19 cellular contexts compared by ENCODE assay signal in genomic region chr21:26106562-26106961, GRCh38.
"Had no signal": no experiment of that assay in that cellular context is flagged by ENCODE, and none has a peak within 500 bp of the region (broad histone marks: within the 10 kb centered on the region; RNA-seq: fewer than 3 reads in every experiment).

No MANE protein-coding gene starts in this region.

- H3K4me3 ChIP-seq: coronary artery, mucosa of descending colon, right atrium auricular region, skin epidermis, upper lobe of left lung had no signal

- ATAC-seq: mucosa of descending colon; naive thymus-derived CD8-positive, alpha-beta T cell had no signal

- H3K79me2 ChIP-seq: parathyroid adenoma had no signal

- H3K36me3 ChIP-seq: right atrium auricular region had no signal

- H3K4me1 ChIP-seq: parathyroid adenoma, right atrium auricular region, upper lobe of left lung had no signal

- H2AFZ ChIP-seq: parathyroid adenoma had no signal

- H3K27ac ChIP-seq: brain microvascular endothelial cell, coronary artery, neutrophil, parathyroid adenoma, right atrium auricular region, skin epidermis, upper lobe of left lung had no signal

- DNase-seq: activated CD4-positive, CD25-positive, alpha-beta regulatory T cell treated with anti-CD3 and anti-CD28 coated beads, Interleukin-2, amount 50 U/mL, for 72 hours; activated naive CD8-positive, alpha-beta T cell treated with anti-CD3 and anti-CD28 coated beads for 36 hours; amygdala; brain microvascular endothelial cell; effector CD8-positive, alpha-beta T cell; head of caudate nucleus; mucosa of descending colon; naive thymus-derived CD8-positive, alpha-beta T cell; stimulated activated CD4-positive, alpha-beta T cell treated with anti-CD3 and anti-CD28 coated beads, Interleukin-4, amount 100 ng/mL, for 4 hours; stimulated activated CD8-positive, alpha-beta memory T cell treated with anti-CD3 and anti-CD28 coated beads, Interleukin-4, amount 100 ng/mL, for 48 hours; stimulated activated naive CD4-positive, alpha-beta T cell treated with Interleukin-2 at 50 U/mL for 16 hours; upper lobe of left lung had no signal

- FAIRE-seq: frontal cortex, islet of Langerhans had no signal

- H3K9ac ChIP-seq: parathyroid adenoma had no signal

- H3K27me3 ChIP-seq: brain microvascular endothelial cell, neutrophil, right atrium auricular region, upper lobe of left lung had no signal

- H3K9me3 ChIP-seq: mucosa of descending colon, neutrophil, right atrium auricular region, upper lobe of left lung had no signal
